ENCODE assay signal across 9 cellular contexts in genomic region chr20:37407117-37407566, GRCh38.
A peak's percentile ranks its signal among the peaks of the same experiment; 100 is the strongest.
DNase-seq lines count a peak whose midpoint lies in the region; ATAC-seq and TF ChIP-seq lines count a peak whose summit lies in the region.
"Had no signal": no experiment of that assay in that cellular context is flagged by ENCODE, and none has a peak within 500 bp of the region (broad histone marks: within the 10 kb centered on the region; RNA-seq: fewer than 3 reads in every experiment).

No MANE protein-coding gene starts in this region.

- no peak overlapping the region for H3K23ac ChIP-seq in trophoblast cell (ENCODE audit: low read length)

- no peak for DNase-seq in activated T-cell treated with anti-CD3 and anti-CD28 coated beads, Interleukin-2, amount 50 U/mL, for 24 hours
- DNase-seq in activated T-cell treated with anti-CD3 and anti-CD28 coated beads for 4 hours (no peak), RPMI7951 (ENCODE audit: low read depth) (peak; percentile 48), epithelial cell of esophagus (ENCODE audit: low read depth) (peak; percentile 74), trophoblast cell (peak; percentile 76), NCI-H146 (lab: John Stamatoyannopoulos, UW) (no peak)
- DNase-seq: NCI-H1436 treated with DMSO at 0.1 percent for 48 hours had no signal

- no peak overlapping the region for H3K18ac ChIP-seq in trophoblast cell (ENCODE audit: low read length)

- H3K27me3 ChIP-seq in trophoblast cell (ENCODE audit: insufficient read depth, low read length), result no peaks in the 10 kb centered on the region

- H4K8ac ChIP-seq in trophoblast cell (ENCODE audit: low read depth, low read length), result no peak overlapping the region

- H4K91ac ChIP-seq in trophoblast cell (ENCODE audit: low read depth, low read length), result peak overlapping the region; percentile 13

- no peak overlapping the region for H3K27ac ChIP-seq in trophoblast cell (ENCODE audit: low read depth, low read length)

- no peak for TF ChIP-seq CTCF in epithelial cell of esophagus (IDR thresholded peaks at IDR 0.05; ENCODE audit: insufficient read depth, low read depth, low read length, missing control alignments)

- H3K4me3 ChIP-seq in epithelial cell of esophagus (ENCODE audit: low read length) (no peak overlapping the region), trophoblast cell (ENCODE audit: low read depth, low read length) (no peak overlapping the region)

- H3K79me1 ChIP-seq in trophoblast cell (ENCODE audit: low read length), result peaks cover 4% of the 10 kb centered on the region

- peaks cover 9 to 30% of the 10 kb centered on the region in 2 experiments for H3K4me1 ChIP-seq in trophoblast cell (ENCODE audit: control insufficient read depth in 1 of 2, insufficient read depth in 2 of 2, low read length in 2 of 2)

- H2BK120ac ChIP-seq in trophoblast cell (ENCODE audit: insufficient read depth, low read length, poor library complexity), result no peak overlapping the region

- no peak overlapping the region for H2AK5ac ChIP-seq in trophoblast cell (ENCODE audit: low read length)

- H3K14ac ChIP-seq in trophoblast cell (ENCODE audit: low read length), result no peak overlapping the region

- peaks cover 27 to 28% of the 10 kb centered on the region in 2 experiments for H3K36me3 ChIP-seq in trophoblast cell (ENCODE audit: control insufficient read depth in 1 of 2, insufficient read depth in 2 of 2, low read length in 2 of 2)

- no peak overlapping the region for H2BK5ac ChIP-seq in trophoblast cell (ENCODE audit: low read depth, low read length, poor library complexity)

- H3K9me3 ChIP-seq in trophoblast cell (ENCODE audit: insufficient read depth, low read depth, low read length), result peaks cover 2% of the 10 kb centered on the region

- H3K27ac Mint-ChIP-seq in activated T-cell treated with anti-CD3 and anti-CD28 coated beads, Interleukin-2, amount 50 U/mL, for 24 hours, result no peak overlapping the region

- no peak overlapping the region for H2BK12ac ChIP-seq in trophoblast cell (ENCODE audit: low read length)

- no peak overlapping the region for H4K12ac ChIP-seq in trophoblast cell (ENCODE audit: low read depth, low read length)

- H3K4me2 ChIP-seq in trophoblast cell (ENCODE audit: low read length), result no peak overlapping the region

- H3K36me3 Mint-ChIP-seq in activated T-cell treated with anti-CD3 and anti-CD28 coated beads, Interleukin-2, amount 50 U/mL, for 24 hours (ENCODE audit: low read depth), result no peaks in the 10 kb centered on the region

- H3K9me3 Mint-ChIP-seq in activated T-cell treated with anti-CD3 and anti-CD28 coated beads, Interleukin-2, amount 50 U/mL, for 24 hours, result no peaks in the 10 kb centered on the region

- H3K4me1 Mint-ChIP-seq in activated T-cell treated with anti-CD3 and anti-CD28 coated beads, Interleukin-2, amount 50 U/mL, for 24 hours (ENCODE audit: low read depth), result peaks cover 11% of the 10 kb centered on the region

- H3K4me3 Mint-ChIP-seq in activated T-cell treated with anti-CD3 and anti-CD28 coated beads, Interleukin-2, amount 50 U/mL, for 24 hours, result peak overlapping the region; percentile 21

- peaks cover 4% of the 10 kb centered on the region for H3K79me2 ChIP-seq in trophoblast cell (ENCODE audit: control insufficient read depth, insufficient read depth, low read length, poor library complexity)

- ATAC-seq in HG02623 (IDR thresholded peaks at IDR 0.05; ENCODE audit: unreplicated experiment) (no peak), HG02798 (IDR thresholded peaks at IDR 0.05; ENCODE audit: poor library complexity, unreplicated experiment) (no peak)

- no peak overlapping the region for H3K9ac ChIP-seq in trophoblast cell (ENCODE audit: low read length)

- no CpG with 5 or more reads among the region's 4 CpGs for WGBS in trophoblast cell (ENCODE audit: extremely low coverage, insufficient coverage, insufficient read length)

- H3K27me3 Mint-ChIP-seq in activated T-cell treated with anti-CD3 and anti-CD28 coated beads, Interleukin-2, amount 50 U/mL, for 24 hours, result peaks cover 39% of the 10 kb centered on the region

- H2AFZ ChIP-seq in trophoblast cell (ENCODE audit: insufficient read depth, low read length, poor library complexity), result no peak overlapping the region

- no peak overlapping the region for H3K4ac ChIP-seq in trophoblast cell (ENCODE audit: low read depth, low read length)

Comparison
In these comparisons a context has a peak if more than half of its experiments do, and no peak if none do; other contexts are left out.
1. DNase-seq: peak in RPMI7951 (single experiment), epithelial cell of esophagus (single experiment) and trophoblast cell (2 of 2); none in activated T-cell treated with anti-CD3 and anti-CD28 coated beads, Interleukin-2, amount 50 U/mL, for 24 hours (single experiment), activated T-cell treated with anti-CD3 and anti-CD28 coated beads for 4 hours (single experiment) and NCI-H146 (single experiment).